1 cellular context compared by ENCODE assay signal in genomic region chr1:25267288-25268142, GRCh38.
TF ChIP-seq lines count a peak whose summit lies in the region.

No MANE protein-coding gene starts in this region.

TF ChIP-seq in HepG2, 621 proteins besides CTCF, POLR2A, EP300 and RAD21:
- TF ChIP-seq TAF1 (CRISPR knock-in tag; IDR thresholded peaks at IDR 0.05) (0 out of 2 replicates have a peak, but pooled peaks have one; percentile 17), RBFOX2 (IDR thresholded peaks at IDR 0.05; ENCODE audit: low read depth, low read length) (0 out of 2 replicates have a peak, but pooled peaks have one; percentile 34), PHF8 (CRISPR knock-in tag; IDR thresholded peaks at IDR 0.05) (0 out of 2 replicates have a peak, but pooled peaks have one; percentile 18)
- TF ChIP-seq, protein P1, sequence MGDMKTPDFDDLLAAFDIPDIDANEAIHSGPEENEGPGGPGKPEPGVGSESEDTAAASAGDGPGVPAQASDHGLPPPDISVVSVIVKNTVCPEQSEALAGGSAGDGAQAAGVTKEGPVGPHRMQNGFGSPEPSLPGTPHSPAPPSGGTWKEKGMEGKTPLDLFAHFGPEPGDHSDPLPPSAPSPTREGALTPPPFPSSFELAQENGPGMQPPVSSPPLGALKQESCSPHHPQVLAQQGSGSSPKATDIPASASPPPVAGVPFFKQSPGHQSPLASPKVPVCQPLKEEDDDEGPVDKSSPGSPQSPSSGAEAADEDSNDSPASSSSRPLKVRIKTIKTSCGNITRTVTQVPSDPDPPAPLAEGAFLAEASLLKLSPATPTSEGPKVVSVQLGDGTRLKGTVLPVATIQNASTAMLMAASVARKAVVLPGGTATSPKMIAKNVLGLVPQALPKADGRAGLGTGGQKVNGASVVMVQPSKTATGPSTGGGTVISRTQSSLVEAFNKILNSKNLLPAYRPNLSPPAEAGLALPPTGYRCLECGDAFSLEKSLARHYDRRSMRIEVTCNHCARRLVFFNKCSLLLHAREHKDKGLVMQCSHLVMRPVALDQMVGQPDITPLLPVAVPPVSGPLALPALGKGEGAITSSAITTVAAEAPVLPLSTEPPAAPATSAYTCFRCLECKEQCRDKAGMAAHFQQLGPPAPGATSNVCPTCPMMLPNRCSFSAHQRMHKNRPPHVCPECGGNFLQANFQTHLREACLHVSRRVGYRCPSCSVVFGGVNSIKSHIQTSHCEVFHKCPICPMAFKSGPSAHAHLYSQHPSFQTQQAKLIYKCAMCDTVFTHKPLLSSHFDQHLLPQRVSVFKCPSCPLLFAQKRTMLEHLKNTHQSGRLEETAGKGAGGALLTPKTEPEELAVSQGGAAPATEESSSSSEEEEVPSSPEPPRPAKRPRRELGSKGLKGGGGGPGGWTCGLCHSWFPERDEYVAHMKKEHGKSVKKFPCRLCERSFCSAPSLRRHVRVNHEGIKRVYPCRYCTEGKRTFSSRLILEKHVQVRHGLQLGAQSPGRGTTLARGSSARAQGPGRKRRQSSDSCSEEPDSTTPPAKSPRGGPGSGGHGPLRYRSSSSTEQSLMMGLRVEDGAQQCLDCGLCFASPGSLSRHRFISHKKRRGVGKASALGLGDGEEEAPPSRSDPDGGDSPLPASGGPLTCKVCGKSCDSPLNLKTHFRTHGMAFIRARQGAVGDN (CRISPR knock-in tag; IDR thresholded peaks at IDR 0.05) = peak; percentile 21; the same call in 1 of the 2 replicates
